In the genomic region with DNA sequence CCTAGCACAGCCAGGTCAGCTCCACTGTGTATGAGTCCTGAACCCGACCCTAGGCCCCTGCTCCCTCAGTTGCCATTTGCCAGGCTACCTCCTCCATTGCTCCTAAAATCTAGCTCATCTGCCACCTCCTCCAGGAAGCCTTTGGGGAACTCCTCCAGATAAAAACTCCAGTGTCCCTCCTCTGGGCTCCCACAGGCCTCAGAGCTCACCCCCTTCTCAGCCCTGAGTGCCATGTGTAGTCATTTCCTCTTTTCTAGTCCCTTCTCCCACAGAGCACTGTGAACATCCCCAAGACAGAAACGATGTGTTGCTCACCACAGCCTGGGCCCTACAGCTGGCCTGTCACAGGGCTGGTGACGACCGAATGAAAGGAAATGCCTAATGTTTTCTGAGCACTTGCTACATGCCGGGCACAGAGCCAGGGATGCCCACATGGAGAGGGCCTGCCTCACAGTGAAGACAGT, we compare ENCODE assay signal across 1 cellular context.
A peak's percentile ranks its signal among the peaks of the same experiment; 100 is the strongest.
TF ChIP-seq lines count a peak whose summit lies in the region.

No MANE protein-coding gene starts in this region.

TF ChIP-seq in K562, 482 proteins besides CTCF, POLR2A, EP300 and RAD21 (continued from another document and continues in another):
- TF ChIP-seq, protein P1, sequence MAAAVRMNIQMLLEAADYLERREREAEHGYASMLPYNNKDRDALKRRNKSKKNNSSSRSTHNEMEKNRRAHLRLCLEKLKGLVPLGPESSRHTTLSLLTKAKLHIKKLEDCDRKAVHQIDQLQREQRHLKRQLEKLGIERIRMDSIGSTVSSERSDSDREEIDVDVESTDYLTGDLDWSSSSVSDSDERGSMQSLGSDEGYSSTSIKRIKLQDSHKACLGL (CRISPR knock-in tag; IDR thresholded peaks at IDR 0.05; ENCODE audit: borderline replicate concordance, poor library complexity, severe bottlenecking) = no peak
- TF ChIP-seq NFIC (IDR thresholded peaks at IDR 0.05) = 0 out of 2 replicates have a peak, but pooled peaks have one; percentile 22
- TF ChIP-seq, protein P2, sequence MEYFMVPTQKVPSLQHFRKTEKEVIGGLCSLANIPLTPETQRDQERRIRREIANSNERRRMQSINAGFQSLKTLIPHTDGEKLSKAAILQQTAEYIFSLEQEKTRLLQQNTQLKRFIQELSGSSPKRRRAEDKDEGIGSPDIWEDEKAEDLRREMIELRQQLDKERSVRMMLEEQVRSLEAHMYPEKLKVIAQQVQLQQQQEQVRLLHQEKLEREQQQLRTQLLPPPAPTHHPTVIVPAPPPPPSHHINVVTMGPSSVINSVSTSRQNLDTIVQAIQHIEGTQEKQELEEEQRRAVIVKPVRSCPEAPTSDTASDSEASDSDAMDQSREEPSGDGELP (CRISPR knock-in tag; IDR thresholded peaks at IDR 0.05; ENCODE audit: borderline replicate concordance) = peak; percentile 40
- TF ChIP-seq LARP7 (IDR thresholded peaks at IDR 0.05) = no peak
- TF ChIP-seq, protein P3, sequence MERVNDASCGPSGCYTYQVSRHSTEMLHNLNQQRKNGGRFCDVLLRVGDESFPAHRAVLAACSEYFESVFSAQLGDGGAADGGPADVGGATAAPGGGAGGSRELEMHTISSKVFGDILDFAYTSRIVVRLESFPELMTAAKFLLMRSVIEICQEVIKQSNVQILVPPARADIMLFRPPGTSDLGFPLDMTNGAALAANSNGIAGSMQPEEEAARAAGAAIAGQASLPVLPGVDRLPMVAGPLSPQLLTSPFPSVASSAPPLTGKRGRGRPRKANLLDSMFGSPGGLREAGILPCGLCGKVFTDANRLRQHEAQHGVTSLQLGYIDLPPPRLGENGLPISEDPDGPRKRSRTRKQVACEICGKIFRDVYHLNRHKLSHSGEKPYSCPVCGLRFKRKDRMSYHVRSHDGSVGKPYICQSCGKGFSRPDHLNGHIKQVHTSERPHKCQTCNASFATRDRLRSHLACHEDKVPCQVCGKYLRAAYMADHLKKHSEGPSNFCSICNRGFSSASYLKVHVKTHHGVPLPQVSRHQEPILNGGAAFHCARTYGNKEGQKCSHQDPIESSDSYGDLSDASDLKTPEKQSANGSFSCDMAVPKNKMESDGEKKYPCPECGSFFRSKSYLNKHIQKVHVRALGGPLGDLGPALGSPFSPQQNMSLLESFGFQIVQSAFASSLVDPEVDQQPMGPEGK (CRISPR knock-in tag; IDR thresholded peaks at IDR 0.05; ENCODE audit: borderline replicate concordance) = no peak
- TF ChIP-seq, protein P4, sequence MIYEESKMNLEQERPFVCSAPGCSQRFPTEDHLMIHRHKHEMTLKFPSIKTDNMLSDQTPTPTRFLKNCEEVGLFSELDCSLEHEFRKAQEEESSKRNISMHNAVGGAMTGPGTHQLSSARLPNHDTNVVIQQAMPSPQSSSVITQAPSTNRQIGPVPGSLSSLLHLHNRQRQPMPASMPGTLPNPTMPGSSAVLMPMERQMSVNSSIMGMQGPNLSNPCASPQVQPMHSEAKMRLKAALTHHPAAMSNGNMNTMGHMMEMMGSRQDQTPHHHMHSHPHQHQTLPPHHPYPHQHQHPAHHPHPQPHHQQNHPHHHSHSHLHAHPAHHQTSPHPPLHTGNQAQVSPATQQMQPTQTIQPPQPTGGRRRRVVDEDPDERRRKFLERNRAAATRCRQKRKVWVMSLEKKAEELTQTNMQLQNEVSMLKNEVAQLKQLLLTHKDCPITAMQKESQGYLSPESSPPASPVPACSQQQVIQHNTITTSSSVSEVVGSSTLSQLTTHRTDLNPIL (CRISPR knock-in tag; IDR thresholded peaks at IDR 0.05) = no peak
- TF ChIP-seq SMAD4 (CRISPR knock-in tag; conservative IDR thresholded peaks at IDR 0.05) = no peak
- peak in 1 of 2 experiments; percentile 18; a peak in 1 of 4 replicates for TF ChIP-seq KDM1A (IDR thresholded peaks at IDR 0.05)
- TF ChIP-seq, protein P5, sequence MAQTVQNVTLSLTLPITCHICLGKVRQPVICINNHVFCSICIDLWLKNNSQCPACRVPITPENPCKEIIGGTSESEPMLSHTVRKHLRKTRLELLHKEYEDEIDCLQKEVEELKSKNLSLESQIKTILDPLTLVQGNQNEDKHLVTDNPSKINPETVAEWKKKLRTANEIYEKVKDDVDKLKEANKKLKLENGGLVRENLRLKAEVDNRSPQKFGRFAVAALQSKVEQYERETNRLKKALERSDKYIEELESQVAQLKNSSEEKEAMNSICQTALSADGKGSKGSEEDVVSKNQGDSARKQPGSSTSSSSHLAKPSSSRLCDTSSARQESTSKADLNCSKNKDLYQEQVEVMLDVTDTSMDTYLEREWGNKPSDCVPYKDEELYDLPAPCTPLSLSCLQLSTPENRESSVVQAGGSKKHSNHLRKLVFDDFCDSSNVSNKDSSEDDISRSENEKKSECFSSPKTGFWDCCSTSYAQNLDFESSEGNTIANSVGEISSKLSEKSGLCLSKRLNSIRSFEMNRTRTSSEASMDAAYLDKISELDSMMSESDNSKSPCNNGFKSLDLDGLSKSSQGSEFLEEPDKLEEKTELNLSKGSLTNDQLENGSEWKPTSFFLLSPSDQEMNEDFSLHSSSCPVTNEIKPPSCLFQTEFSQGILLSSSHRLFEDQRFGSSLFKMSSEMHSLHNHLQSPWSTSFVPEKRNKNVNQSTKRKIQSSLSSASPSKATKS (CRISPR knock-in tag; IDR thresholded peaks at IDR 0.05) = no peak
- TF ChIP-seq EHMT2 (IDR thresholded peaks at IDR 0.05) = no peak
- peak; percentile 99 for TF ChIP-seq ZFP36 (IDR thresholded peaks at IDR 0.05; ENCODE audit: low read depth, low read length, partially characterized antibody)
- TF ChIP-seq, protein P6, sequence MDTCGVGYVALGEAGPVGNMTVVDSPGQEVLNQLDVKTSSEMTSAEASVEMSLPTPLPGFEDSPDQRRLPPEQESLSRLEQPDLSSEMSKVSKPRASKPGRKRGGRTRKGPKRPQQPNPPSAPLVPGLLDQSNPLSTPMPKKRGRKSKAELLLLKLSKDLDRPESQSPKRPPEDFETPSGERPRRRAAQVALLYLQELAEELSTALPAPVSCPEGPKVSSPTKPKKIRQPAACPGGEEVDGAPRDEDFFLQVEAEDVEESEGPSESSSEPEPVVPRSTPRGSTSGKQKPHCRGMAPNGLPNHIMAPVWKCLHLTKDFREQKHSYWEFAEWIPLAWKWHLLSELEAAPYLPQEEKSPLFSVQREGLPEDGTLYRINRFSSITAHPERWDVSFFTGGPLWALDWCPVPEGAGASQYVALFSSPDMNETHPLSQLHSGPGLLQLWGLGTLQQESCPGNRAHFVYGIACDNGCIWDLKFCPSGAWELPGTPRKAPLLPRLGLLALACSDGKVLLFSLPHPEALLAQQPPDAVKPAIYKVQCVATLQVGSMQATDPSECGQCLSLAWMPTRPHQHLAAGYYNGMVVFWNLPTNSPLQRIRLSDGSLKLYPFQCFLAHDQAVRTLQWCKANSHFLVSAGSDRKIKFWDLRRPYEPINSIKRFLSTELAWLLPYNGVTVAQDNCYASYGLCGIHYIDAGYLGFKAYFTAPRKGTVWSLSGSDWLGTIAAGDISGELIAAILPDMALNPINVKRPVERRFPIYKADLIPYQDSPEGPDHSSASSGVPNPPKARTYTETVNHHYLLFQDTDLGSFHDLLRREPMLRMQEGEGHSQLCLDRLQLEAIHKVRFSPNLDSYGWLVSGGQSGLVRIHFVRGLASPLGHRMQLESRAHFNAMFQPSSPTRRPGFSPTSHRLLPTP (IDR thresholded peaks at IDR 0.05; ENCODE audit: borderline replicate concordance, extremely low read depth, insufficient read length) = peak; percentile 21
- 0 out of 2 replicates have a peak, but pooled peaks have one; percentile 36 for TF ChIP-seq CBX1 (IDR thresholded peaks at IDR 0.05; ENCODE audit: low read depth)
- TF ChIP-seq CAMTA2 (CRISPR knock-in tag; conservative IDR thresholded peaks at IDR 0.05) = no peak
- TF ChIP-seq, protein P7, sequence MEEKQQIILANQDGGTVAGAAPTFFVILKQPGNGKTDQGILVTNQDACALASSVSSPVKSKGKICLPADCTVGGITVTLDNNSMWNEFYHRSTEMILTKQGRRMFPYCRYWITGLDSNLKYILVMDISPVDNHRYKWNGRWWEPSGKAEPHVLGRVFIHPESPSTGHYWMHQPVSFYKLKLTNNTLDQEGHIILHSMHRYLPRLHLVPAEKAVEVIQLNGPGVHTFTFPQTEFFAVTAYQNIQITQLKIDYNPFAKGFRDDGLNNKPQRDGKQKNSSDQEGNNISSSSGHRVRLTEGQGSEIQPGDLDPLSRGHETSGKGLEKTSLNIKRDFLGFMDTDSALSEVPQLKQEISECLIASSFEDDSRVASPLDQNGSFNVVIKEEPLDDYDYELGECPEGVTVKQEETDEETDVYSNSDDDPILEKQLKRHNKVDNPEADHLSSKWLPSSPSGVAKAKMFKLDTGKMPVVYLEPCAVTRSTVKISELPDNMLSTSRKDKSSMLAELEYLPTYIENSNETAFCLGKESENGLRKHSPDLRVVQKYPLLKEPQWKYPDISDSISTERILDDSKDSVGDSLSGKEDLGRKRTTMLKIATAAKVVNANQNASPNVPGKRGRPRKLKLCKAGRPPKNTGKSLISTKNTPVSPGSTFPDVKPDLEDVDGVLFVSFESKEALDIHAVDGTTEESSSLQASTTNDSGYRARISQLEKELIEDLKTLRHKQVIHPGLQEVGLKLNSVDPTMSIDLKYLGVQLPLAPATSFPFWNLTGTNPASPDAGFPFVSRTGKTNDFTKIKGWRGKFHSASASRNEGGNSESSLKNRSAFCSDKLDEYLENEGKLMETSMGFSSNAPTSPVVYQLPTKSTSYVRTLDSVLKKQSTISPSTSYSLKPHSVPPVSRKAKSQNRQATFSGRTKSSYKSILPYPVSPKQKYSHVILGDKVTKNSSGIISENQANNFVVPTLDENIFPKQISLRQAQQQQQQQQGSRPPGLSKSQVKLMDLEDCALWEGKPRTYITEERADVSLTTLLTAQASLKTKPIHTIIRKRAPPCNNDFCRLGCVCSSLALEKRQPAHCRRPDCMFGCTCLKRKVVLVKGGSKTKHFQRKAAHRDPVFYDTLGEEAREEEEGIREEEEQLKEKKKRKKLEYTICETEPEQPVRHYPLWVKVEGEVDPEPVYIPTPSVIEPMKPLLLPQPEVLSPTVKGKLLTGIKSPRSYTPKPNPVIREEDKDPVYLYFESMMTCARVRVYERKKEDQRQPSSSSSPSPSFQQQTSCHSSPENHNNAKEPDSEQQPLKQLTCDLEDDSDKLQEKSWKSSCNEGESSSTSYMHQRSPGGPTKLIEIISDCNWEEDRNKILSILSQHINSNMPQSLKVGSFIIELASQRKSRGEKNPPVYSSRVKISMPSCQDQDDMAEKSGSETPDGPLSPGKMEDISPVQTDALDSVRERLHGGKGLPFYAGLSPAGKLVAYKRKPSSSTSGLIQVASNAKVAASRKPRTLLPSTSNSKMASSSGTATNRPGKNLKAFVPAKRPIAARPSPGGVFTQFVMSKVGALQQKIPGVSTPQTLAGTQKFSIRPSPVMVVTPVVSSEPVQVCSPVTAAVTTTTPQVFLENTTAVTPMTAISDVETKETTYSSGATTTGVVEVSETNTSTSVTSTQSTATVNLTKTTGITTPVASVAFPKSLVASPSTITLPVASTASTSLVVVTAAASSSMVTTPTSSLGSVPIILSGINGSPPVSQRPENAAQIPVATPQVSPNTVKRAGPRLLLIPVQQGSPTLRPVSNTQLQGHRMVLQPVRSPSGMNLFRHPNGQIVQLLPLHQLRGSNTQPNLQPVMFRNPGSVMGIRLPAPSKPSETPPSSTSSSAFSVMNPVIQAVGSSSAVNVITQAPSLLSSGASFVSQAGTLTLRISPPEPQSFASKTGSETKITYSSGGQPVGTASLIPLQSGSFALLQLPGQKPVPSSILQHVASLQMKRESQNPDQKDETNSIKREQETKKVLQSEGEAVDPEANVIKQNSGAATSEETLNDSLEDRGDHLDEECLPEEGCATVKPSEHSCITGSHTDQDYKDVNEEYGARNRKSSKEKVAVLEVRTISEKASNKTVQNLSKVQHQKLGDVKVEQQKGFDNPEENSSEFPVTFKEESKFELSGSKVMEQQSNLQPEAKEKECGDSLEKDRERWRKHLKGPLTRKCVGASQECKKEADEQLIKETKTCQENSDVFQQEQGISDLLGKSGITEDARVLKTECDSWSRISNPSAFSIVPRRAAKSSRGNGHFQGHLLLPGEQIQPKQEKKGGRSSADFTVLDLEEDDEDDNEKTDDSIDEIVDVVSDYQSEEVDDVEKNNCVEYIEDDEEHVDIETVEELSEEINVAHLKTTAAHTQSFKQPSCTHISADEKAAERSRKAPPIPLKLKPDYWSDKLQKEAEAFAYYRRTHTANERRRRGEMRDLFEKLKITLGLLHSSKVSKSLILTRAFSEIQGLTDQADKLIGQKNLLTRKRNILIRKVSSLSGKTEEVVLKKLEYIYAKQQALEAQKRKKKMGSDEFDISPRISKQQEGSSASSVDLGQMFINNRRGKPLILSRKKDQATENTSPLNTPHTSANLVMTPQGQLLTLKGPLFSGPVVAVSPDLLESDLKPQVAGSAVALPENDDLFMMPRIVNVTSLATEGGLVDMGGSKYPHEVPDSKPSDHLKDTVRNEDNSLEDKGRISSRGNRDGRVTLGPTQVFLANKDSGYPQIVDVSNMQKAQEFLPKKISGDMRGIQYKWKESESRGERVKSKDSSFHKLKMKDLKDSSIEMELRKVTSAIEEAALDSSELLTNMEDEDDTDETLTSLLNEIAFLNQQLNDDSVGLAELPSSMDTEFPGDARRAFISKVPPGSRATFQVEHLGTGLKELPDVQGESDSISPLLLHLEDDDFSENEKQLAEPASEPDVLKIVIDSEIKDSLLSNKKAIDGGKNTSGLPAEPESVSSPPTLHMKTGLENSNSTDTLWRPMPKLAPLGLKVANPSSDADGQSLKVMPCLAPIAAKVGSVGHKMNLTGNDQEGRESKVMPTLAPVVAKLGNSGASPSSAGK (IDR thresholded peaks at IDR 0.05) = no peak
- no peak for TF ChIP-seq SMAD2 (IDR thresholded peaks at IDR 0.05; ENCODE audit: low read depth, low read length)
- TF ChIP-seq SIX5 (IDR thresholded peaks at IDR 0.05; ENCODE audit: borderline replicate concordance in 1 of 2, insufficient read depth in 1 of 2, low read depth in 1 of 2, low read length in 2 of 2) = no peak
- TF ChIP-seq CCNT2 (IDR thresholded peaks at IDR 0.05; ENCODE audit: borderline replicate concordance, extremely low read depth, insufficient read length, low read depth, low read length) = no peak
- TF ChIP-seq STAT5B (CRISPR knock-in tag; IDR thresholded peaks at IDR 0.05) = no peak
- TF ChIP-seq, protein P8, sequence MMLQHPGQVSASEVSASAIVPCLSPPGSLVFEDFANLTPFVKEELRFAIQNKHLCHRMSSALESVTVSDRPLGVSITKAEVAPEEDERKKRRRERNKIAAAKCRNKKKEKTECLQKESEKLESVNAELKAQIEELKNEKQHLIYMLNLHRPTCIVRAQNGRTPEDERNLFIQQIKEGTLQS (IDR thresholded peaks at IDR 0.05) = no peak
- TF ChIP-seq, protein P8 (CRISPR knock-in tag; conservative IDR thresholded peaks at IDR 0.05) = no peak; the same call in 1 of the 2 replicates
- no peak for TF ChIP-seq HMG20A (CRISPR knock-in tag; conservative IDR thresholded peaks at IDR 0.05)
- TF ChIP-seq, protein P9, sequence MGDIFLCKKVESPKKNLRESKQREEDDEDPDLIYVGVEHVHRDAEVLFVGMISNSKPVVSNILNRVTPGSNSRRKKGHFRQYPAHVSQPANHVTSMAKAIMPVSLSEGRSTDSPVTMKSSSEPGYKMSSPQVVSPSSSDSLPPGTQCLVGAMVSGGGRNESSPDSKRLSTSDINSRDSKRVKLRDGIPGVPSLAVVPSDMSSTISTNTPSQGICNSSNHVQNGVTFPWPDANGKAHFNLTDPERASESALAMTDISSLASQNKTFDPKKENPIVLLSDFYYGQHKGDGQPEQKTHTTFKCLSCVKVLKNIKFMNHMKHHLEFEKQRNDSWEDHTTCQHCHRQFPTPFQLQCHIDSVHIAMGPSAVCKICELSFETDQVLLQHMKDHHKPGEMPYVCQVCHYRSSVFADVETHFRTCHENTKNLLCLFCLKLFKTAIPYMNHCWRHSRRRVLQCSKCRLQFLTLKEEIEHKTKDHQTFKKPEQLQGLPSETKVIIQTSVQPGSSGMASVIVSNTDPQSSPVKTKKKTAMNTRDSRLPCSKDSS (IDR thresholded peaks at IDR 0.05; ENCODE audit: low read depth, partially characterized antibody) = no peak
- TF ChIP-seq HEY1 (CRISPR knock-in tag; IDR thresholded peaks at IDR 0.05; ENCODE audit: borderline replicate concordance) = no peak
- no peak for TF ChIP-seq CREBBP (IDR thresholded peaks at IDR 0.05; ENCODE audit: low read depth, low read length)
- TF ChIP-seq CTBP1 (IDR thresholded peaks at IDR 0.05; ENCODE audit: borderline replicate concordance) = 0 out of 2 replicates have a peak, but pooled peaks have one; percentile 7
